8 cellular contexts compared by ENCODE assay signal in genomic region chr12:12611512-12612306, GRCh38. TPM values are rescaled to one million over a fixed set of nuclear protein-coding genes. Genes with fewer than 3 reads are reported as not detected.
A peak's percentile ranks its signal among the peaks of the same experiment; 100 is the strongest.
DNase-seq lines count a peak whose midpoint lies in the region; ATAC-seq and TF ChIP-seq lines count a peak whose summit lies in the region.

CREBL2 (plus strand) TSS chr12:12611876; CDS start chr12:12612173, 297 bp downstream.

- ATAC-seq in HG02759 (IDR thresholded peaks at IDR 0.05; ENCODE audit: unreplicated experiment) (peak; percentile 84), heart right ventricle (peak; percentile 97 to 99 (median 97)), upper lobe of left lung (ENCODE audit: low FRiP score in 2 of 2) (peak; percentile 97 to 99)

- TF ChIP-seq CTCF in GM12875 (IDR thresholded peaks at IDR 0.05; ENCODE audit: borderline replicate concordance, insufficient read depth, low read depth, low read length) (no peak), heart right ventricle (IDR thresholded peaks at IDR 0.05) (peak in 1 of 9 donors; percentile 16), upper lobe of left lung (IDR thresholded peaks at IDR 0.05) (peak in 1 of 6 experiments; percentile 38)

- H3K9me3 ChIP-seq in heart right ventricle (no peaks in the 10 kb centered on the region), upper lobe of left lung (no peaks in the 10 kb centered on the region)

- H3K27me3 ChIP-seq in heart right ventricle = no peaks in the 10 kb centered on the region
- no peaks in the 10 kb centered on the region for H3K27me3 ChIP-seq in upper lobe of left lung

- DNase-seq in NCI-H1417 treated with DMSO at 0.1 percent for 48 hours (lab: John Stamatoyannopoulos, UW) (peak; percentile 94), amniotic epithelial cell (ENCODE audit: low read depth) (peak; percentile 98), heart right ventricle (peak; percentile 93 to 94), posterior cingulate gyrus (peak; percentile 84 to 98 (median 91)), upper lobe of left lung (peak; percentile 96)

- H3K36me3 ChIP-seq in heart right ventricle (peaks cover 0 to 23% (median 0%) of the 10 kb centered on the region in 9 donors), upper lobe of left lung (no peaks in the 10 kb centered on the region)

- H3K4me1 ChIP-seq in heart right ventricle (peaks cover 0 to 58% (median 24%) of the 10 kb centered on the region in 9 donors), upper lobe of left lung (peaks cover 19 to 27% (median 22%) of the 10 kb centered on the region in 4 donors)

- TF ChIP-seq POLR2A in upper lobe of left lung (IDR thresholded peaks at IDR 0.05) = peak in 3 of 4 donors; percentile 67 to 92 (median 71)

- H3K27ac ChIP-seq in heart right ventricle (peak within 1 kb of the TSS; percentile 81 to 97 (median 91)), upper lobe of left lung (peak within 1 kb of the TSS; percentile 89 to 96 (median 93))

- peak in 2 of 4 donors; percentile 33 to 90 for TF ChIP-seq EP300 in upper lobe of left lung (IDR thresholded peaks at IDR 0.05)

- peak within 1 kb of the TSS; percentile 69 for H3K4me3 ChIP-seq in GM12875 (ENCODE audit: low read depth, low read length)
- H3K4me3 ChIP-seq in heart right ventricle = peak within 1 kb of the TSS; percentile 64 to 89 (median 76)
- H3K4me3 ChIP-seq in upper lobe of left lung = peak within 1 kb of the TSS; percentile 53 to 71 (median 62)

- 0 to 1% methylated on average over 51 of the region's 51 CpGs for WGBS in heart right ventricle, 2 donors
- 0 to 1% methylated on average over 8 to 46 of the region's 51 CpGs for WGBS in upper lobe of left lung, 2 donors

- intact Hi-C loops in T-helper 1 cell treated with Interleukin-12 subunit alpha and Interleukin-12 subunit beta and Interleukin-4 antibody, amounts not matched to agents 30 ng/mL and 1 ng/mL, for 36 hours (cut with micrococcal nuclease) = loop anchor here (1.0 to 5.0 kb wide), 16 partner anchors 29 to 630 kb away; partner anchors contain the start of genes BORCS5, CDKN1B, DDX47 and EMP1
- intact Hi-C loops in heart right ventricle (cut with DNase I) (loop anchor here in 4 of 10 donors (1.0 to 5.0 kb wide), 5 partner anchors 49 to 106 kb away; partner anchors contain the start of genes DUSP16 (in 2 of the 4), GPR19 (in 2 of the 4) and CDKN1B (in 1 of the 4)), posterior cingulate gyrus (cut with DNase I) (loop anchor here (2.0 to 5.0 kb wide), 4 partner anchors 41 to 224 kb away; partner anchors contain the start of genes DUSP16 and GPR19)

RNA-seq across cellular contexts. Expression of gene CREBL2, which starts in this region (rescaled TPM):
- 19.0 and 20.4 TPM in 2 replicates for total RNA-seq in T-helper 1 cell treated with Interleukin-12 subunit alpha and Interleukin-12 subunit beta and Interleukin-4 antibody, amounts not matched to agents 30 ng/mL and 1 ng/mL, for 36 hours
- total RNA-seq in heart right ventricle (10 to 100 TPM; 15.2 to 26.4 (median 18.6) TPM), upper lobe of left lung (10 to 100 TPM; 40.1 to 74.2 (median 48.2) TPM)
- polyA plus RNA-seq in heart right ventricle = 1 to 10 TPM; 9.3 to 9.9 TPM

Comparison
In these comparisons a context has a peak if more than half of its experiments do, and no peak if none do; other contexts are left out.
1. Peak in every context shown above with its lines: DNase-seq, ATAC-seq, H3K4me3 ChIP-seq and H3K27ac ChIP-seq.